ENCODE assay signal across 8 cellular contexts in genomic region chr2:100262555-100263320, GRCh38.
A peak's percentile ranks its signal among the peaks of the same experiment; 100 is the strongest.
DNase-seq lines count a peak whose midpoint lies in the region; ATAC-seq and TF ChIP-seq lines count a peak whose summit lies in the region.

No MANE protein-coding gene starts in this region.

- TF ChIP-seq CTCF in C4-2B (conservative IDR thresholded peaks at IDR 0.05): peak; percentile 94

- H3K27ac ChIP-seq in C4-2B: no peak overlapping the region

- peak; percentile 65 for ATAC-seq in GM19395 (IDR thresholded peaks at IDR 0.05; ENCODE audit: unreplicated experiment)

- peak; percentile 79 for DNase-seq in NCI-H2227 (lab: John Stamatoyannopoulos, UW; ENCODE audit: unreplicated experiment)
- DNase-seq in activated CD4-positive, alpha-beta T cell treated with anti-CD3 and anti-CD28 coated beads, Interleukin-2, amount 50 U/mL, for 48 hours: peak; percentile 66 to 70
- DNase-seq in effector CD8-positive, alpha-beta T cell (lab: John Stamatoyannopoulos, UW): peak; percentile 27
- peak; percentile 82 for DNase-seq in medulla oblongata (ENCODE audit: extremely low spot score)
- peak; percentile 17 to 26 for DNase-seq in stimulated activated CD8-positive, alpha-beta memory T cell treated with anti-CD3 and anti-CD28 coated beads, Interleukin-2, amount 100 ng/mL, for 1 hour (ENCODE audit: low read depth in 2 of 2)
- no peak for DNase-seq in HCEC 1CT
